ENCODE assay signal across 28 cellular contexts in the genomic region with DNA sequence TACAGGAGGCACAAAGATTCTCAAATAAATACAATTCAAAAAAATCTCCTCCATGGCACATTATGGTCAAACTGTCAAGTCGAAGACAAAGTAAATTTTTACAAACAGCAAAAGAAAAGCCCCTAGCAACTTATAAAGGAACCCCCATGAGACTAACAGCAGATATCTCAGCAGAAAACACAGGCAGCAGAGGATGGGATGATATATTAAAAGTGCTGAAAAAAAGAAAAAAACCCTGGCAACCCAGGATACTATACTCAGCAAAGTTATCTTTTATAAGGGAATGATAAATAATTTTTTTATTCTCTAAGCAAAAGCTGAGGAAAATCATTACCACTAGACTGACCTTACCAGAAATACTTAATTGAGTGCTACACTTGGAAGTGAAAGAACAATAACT.
"Had no signal": no experiment of that assay in that cellular context is flagged by ENCODE, and none has a peak within 500 bp of the region (broad histone marks: within the 10 kb centered on the region; RNA-seq: fewer than 3 reads in every experiment).

No MANE protein-coding gene starts in this region.

- H3K4me3 ChIP-seq: stomach, suprapubic skin, testis, thoracic aorta, thyroid gland, tibial artery, tibial nerve, transverse colon, upper lobe of left lung, upper lobe of right lung, uterus, vagina had no signal

- H3K36me3 Mint-ChIP-seq: stimulated activated effector memory CD8-positive, alpha-beta T cell treated with anti-CD3 and anti-CD28 coated beads, Interleukin-12 subunit alpha, Interleukin-12 subunit beta, amount 100 ng/mL, for 72 hours; stimulated activated memory B cell treated with anti-CD40 and anti-IgM and Interleukin-4, amounts not matched to agents 10 μg/mL and 1 μg/mL and 100 μg/mL, for 72 hours had no signal

- H3K27me3 Mint-ChIP-seq: stimulated activated memory B cell treated with anti-CD40 and anti-IgM and Interleukin-4, amounts not matched to agents 10 μg/mL and 1 μg/mL and 100 μg/mL, for 72 hours; stimulated activated naive B cell treated with anti-CD40 and anti-IgM and Interleukin-4, amounts not matched to agents 10 μg/mL and 1 μg/mL and 100 μg/mL, for 72 hours; stimulated activated naive CD8-positive, alpha-beta T cell treated with anti-CD3 and anti-CD28 coated beads, Interleukin-15, Interleukin-2, amounts not matched to agents 100 ng/mL and 50 ng/mL, for 24 hours; type B pancreatic cell had no signal

- H3K4me1 ChIP-seq: stomach, suprapubic skin, testis, thyroid gland, tibial artery, tibial nerve, transverse colon, upper lobe of left lung, upper lobe of right lung, uterus, vagina had no signal

- H3K27ac ChIP-seq: stomach, suprapubic skin, testis, thoracic aorta, thyroid gland, tibial artery, tibial nerve, transverse colon, upper lobe of left lung, upper lobe of right lung, uterus, vagina had no signal

- H3K4me1 Mint-ChIP-seq: stimulated activated effector memory CD8-positive, alpha-beta T cell treated with anti-CD3 and anti-CD28 coated beads, Interleukin-12 subunit alpha, Interleukin-12 subunit beta, amount 100 ng/mL, for 72 hours; stimulated activated memory B cell treated with anti-CD40 and anti-IgM and Interleukin-4, amounts not matched to agents 10 μg/mL and 1 μg/mL and 100 μg/mL, for 72 hours; stimulated activated naive B cell treated with anti-CD40 and anti-IgM and Interleukin-4, amounts not matched to agents 10 μg/mL and 1 μg/mL and 100 μg/mL, for 72 hours; stimulated activated naive CD8-positive, alpha-beta T cell treated with anti-CD3 and anti-CD28 coated beads, Interleukin-15, amount 100 ng/mL, for 72 hours had no signal

- ATAC-seq: stimulated activated effector memory CD8-positive, alpha-beta T cell treated with anti-CD3 and anti-CD28 coated beads, Interleukin-12 subunit alpha, Interleukin-12 subunit beta, amount 100 ng/mL, for 72 hours; stimulated activated memory B cell treated with anti-CD40 and anti-IgM and Interleukin-4, amounts not matched to agents 10 μg/mL and 1 μg/mL and 100 μg/mL, for 72 hours; stimulated activated naive B cell treated with anti-CD40 and anti-IgM and Interleukin-4, amounts not matched to agents 10 μg/mL and 1 μg/mL and 100 μg/mL, for 72 hours; stimulated activated naive CD8-positive, alpha-beta T cell treated with anti-CD3 and anti-CD28 coated beads, Interleukin-15, amount 100 ng/mL, for 72 hours; stimulated activated naive CD8-positive, alpha-beta T cell treated with anti-CD3 and anti-CD28 coated beads, Interleukin-15, Interleukin-2, amounts not matched to agents 100 U/mL and 50 U/mL, for 24 hours; upper lobe of right lung had no signal

- H3K27ac Mint-ChIP-seq: stimulated activated effector memory CD8-positive, alpha-beta T cell treated with anti-CD3 and anti-CD28 coated beads, Interleukin-12 subunit alpha, Interleukin-12 subunit beta, amount 100 ng/mL, for 72 hours; stimulated activated memory B cell treated with anti-CD40 and anti-IgM and Interleukin-4, amounts not matched to agents 10 μg/mL and 1 μg/mL and 100 μg/mL, for 72 hours; stimulated activated naive B cell treated with anti-CD40 and anti-IgM and Interleukin-4, amounts not matched to agents 10 μg/mL and 1 μg/mL and 100 μg/mL, for 72 hours; stimulated activated naive CD8-positive, alpha-beta T cell treated with anti-CD3 and anti-CD28 coated beads, Interleukin-15, amount 100 ng/mL, for 72 hours; stimulated activated naive CD8-positive, alpha-beta T cell treated with anti-CD3 and anti-CD28 coated beads, Interleukin-15, Interleukin-2, amounts not matched to agents 100 ng/mL and 50 ng/mL, for 24 hours; type B pancreatic cell had no signal

- H3K27me3 ChIP-seq: stomach, suprapubic skin, testis, thyroid gland, tibial artery, tibial nerve, transverse colon, upper lobe of left lung, upper lobe of right lung, uterus, vagina had no signal

- H3K9me3 ChIP-seq: suprapubic skin, testis, thoracic aorta, thyroid gland, tibial artery, upper lobe of right lung, uterus, vagina had no signal

- H3K36me3 ChIP-seq: stomach, suprapubic skin, thoracic aorta, thyroid gland, tibial artery, tibial nerve, transverse colon, upper lobe of left lung, upper lobe of right lung, uterus, vagina had no signal

- DNase-seq: stimulated activated CD4-positive, alpha-beta T cell treated with anti-CD3 and anti-CD28 coated beads, Interleukin-2, amount 100 ng/mL, for 48 hours; stimulated activated CD4-positive, alpha-beta T cell treated with anti-CD3 and anti-CD28 coated beads, Interleukin-4, amount 100 ng/mL, for 1 hour; stimulated activated CD4-positive, alpha-beta T cell treated with anti-CD3 and anti-CD28 coated beads, Interleukin-4, amount 100 ng/mL, for 24 hours; stimulated activated CD4-positive, alpha-beta T cell treated with anti-CD3 and anti-CD28 coated beads, Interleukin-4, amount 100 ng/mL, for 4 hours; stimulated activated CD8-positive, alpha-beta memory T cell treated with anti-CD3 and anti-CD28 coated beads, Interleukin-4, amount 100 ng/mL, for 48 hours; stimulated activated naive B cell treated with anti-CD40 and anti-IgM and Interleukin-4, amounts not matched to agents 10 μg/mL and 1 μg/mL and 100 μg/mL, for 72 hours; stimulated activated naive CD4-positive, alpha-beta T cell; stimulated activated naive CD4-positive, alpha-beta T cell treated with Interleukin-2 at 50 U/mL for 16 hours; stimulated activated naive CD8-positive, alpha-beta T cell treated with anti-CD3 and anti-CD28 coated beads, Interleukin-15, amount 100 ng/mL, for 72 hours; stimulated activated naive CD8-positive, alpha-beta T cell treated with anti-CD3 and anti-CD28 coated beads, Interleukin-15, Interleukin-2, amounts not matched to agents 100 U/mL and 50 U/mL, for 24 hours; stomach; substantia nigra; testis; thyroid gland; tibial artery; transverse colon; trophoblast cell; upper lobe of left lung; upper lobe of right lung; uterus had no signal

- H3K4me3 Mint-ChIP-seq: stimulated activated effector memory CD8-positive, alpha-beta T cell treated with anti-CD3 and anti-CD28 coated beads, Interleukin-12 subunit alpha, Interleukin-12 subunit beta, amount 100 ng/mL, for 72 hours; stimulated activated memory B cell treated with anti-CD40 and anti-IgM and Interleukin-4, amounts not matched to agents 10 μg/mL and 1 μg/mL and 100 μg/mL, for 72 hours; stimulated activated naive B cell treated with anti-CD40 and anti-IgM and Interleukin-4, amounts not matched to agents 10 μg/mL and 1 μg/mL and 100 μg/mL, for 72 hours; stimulated activated naive CD8-positive, alpha-beta T cell treated with anti-CD3 and anti-CD28 coated beads, Interleukin-15, amount 100 ng/mL, for 72 hours; stimulated activated naive CD8-positive, alpha-beta T cell treated with anti-CD3 and anti-CD28 coated beads, Interleukin-15, Interleukin-2, amounts not matched to agents 100 ng/mL and 50 ng/mL, for 24 hours; type B pancreatic cell had no signal
